ENCODE assay signal across 10 cellular contexts in genomic region chr3:122005033-122005565, GRCh38. TPM values are rescaled to one million over a fixed set of nuclear protein-coding genes. Genes with fewer than 3 reads are reported as not detected.
DNase-seq lines count a peak whose midpoint lies in the region; ATAC-seq and TF ChIP-seq lines count a peak whose summit lies in the region.
"Had no signal": no experiment of that assay in that cellular context is flagged by ENCODE, and none has a peak within 500 bp of the region (broad histone marks: within the 10 kb centered on the region; RNA-seq: fewer than 3 reads in every experiment).

No MANE protein-coding gene starts in this region.

- peak overlapping the region; percentile 46 for H3K4me3 Mint-ChIP-seq in memory B cell

- in situ Hi-C loops in gastrocnemius medialis (cut with MboI; ENCODE audit: low sequenced_read_pairs in 4 of 4): no loop called here

- no peaks in the 10 kb centered on the region for H3K27me3 Mint-ChIP-seq in memory B cell

- DNase-seq in DMS53 (lab: John Stamatoyannopoulos, UW) (peak; percentile 17), DMS53 treated with DMSO at 0.1 percent for 48 hours (lab: John Stamatoyannopoulos, UW; ENCODE audit: unreplicated experiment) (no peak), memory B cell (ENCODE audit: low spot score in 2 of 2) (peak in 1 of 2 donors; percentile 25), gastrocnemius medialis (no peak), NCI-H1105 (lab: John Stamatoyannopoulos, UW) (no peak)
- DNase-seq in NK-92 treated with Interleukin-12 subunit alpha and Interleukin-12 subunit beta, amount 100 ng/mL, for 24 hours (lab: John Stamatoyannopoulos, UW): no peak
- DNase-seq: NCI-H2029 had no signal

- no peak overlapping the region for H3K9ac ChIP-seq in HUES48 (ENCODE audit: low read depth, low read length)

- H3K27me3 ChIP-seq in HUES48 (ENCODE audit: control insufficient read depth, insufficient read depth, low read length) (no peaks in the 10 kb centered on the region), gastrocnemius medialis (no peaks in the 10 kb centered on the region)

- TF ChIP-seq POLR2A in gastrocnemius medialis (IDR thresholded peaks at IDR 0.05): no peak

- H3K9me3 ChIP-seq in HUES48 (ENCODE audit: control insufficient read depth, insufficient read depth, low read length): no peaks in the 10 kb centered on the region
- H3K9me3 ChIP-seq in gastrocnemius medialis: no peaks in the 10 kb centered on the region

- intact Hi-C loops in gastrocnemius medialis (cut with DNase I; ENCODE audit: low total_unique reads): no loop called here

- H3K4me1 ChIP-seq in HUES48 (ENCODE audit: control insufficient read depth, insufficient read depth, low read length): peaks cover 14% of the 10 kb centered on the region
- no peaks in the 10 kb centered on the region for H3K4me1 ChIP-seq in gastrocnemius medialis

- no peaks in the 10 kb centered on the region for H3K9me3 Mint-ChIP-seq in memory B cell

- H3K27ac Mint-ChIP-seq in memory B cell: peak overlapping the region; percentile 97

- peaks cover 42% of the 10 kb centered on the region for H3K4me1 Mint-ChIP-seq in memory B cell

- ATAC-seq in GM21447 (IDR thresholded peaks at IDR 0.05; ENCODE audit: unreplicated experiment) (peak; percentile 39), memory B cell (ENCODE audit: low read depth) (peak; percentile 53), gastrocnemius medialis (no peak)

- no peak for TF ChIP-seq CTCF in gastrocnemius medialis (IDR thresholded peaks at IDR 0.05 in 4 of 5, conservative IDR thresholded peaks at IDR 0.05 in 1 of 5)

- H3K4me3 ChIP-seq in HUES48 (ENCODE audit: low read depth, low read length) (no peak overlapping the region), gastrocnemius medialis (no peak overlapping the region)

- H3K36me3 Mint-ChIP-seq in memory B cell: peaks cover 3% of the 10 kb centered on the region

- H3K27ac ChIP-seq in HUES48 (ENCODE audit: low read depth, low read length) (peak overlapping the region; percentile 30), gastrocnemius medialis (no peak overlapping the region)
- H3K27ac ChIP-seq: 22Rv1 had no signal

- H3K36me3 ChIP-seq in HUES48 (ENCODE audit: control insufficient read depth, insufficient read depth, low read length): no peaks in the 10 kb centered on the region
- no peaks in the 10 kb centered on the region for H3K36me3 ChIP-seq in gastrocnemius medialis

RNA-seq across cellular contexts. Expression of gene ILDR1, which starts 16.9 kb away (rescaled TPM):
- total RNA-seq in gastrocnemius medialis: not detected

RNA-seq across cellular contexts. Expression of gene CD86, which starts 50.1 kb away (rescaled TPM):
- total RNA-seq in gastrocnemius medialis: 1 to 10 TPM in 3 of 4 donors, under 1 TPM in 1; 0.92 to 2.4 (median 1.6) TPM

Comparison
In these comparisons a context has a peak if more than half of its experiments do, and no peak if none do; other contexts are left out.
1. ATAC-seq: peak in GM21447 (single experiment) and memory B cell (single experiment); none in gastrocnemius medialis (0 of 2).